ENCODE assay signal across 1 cellular context in the genomic region with DNA sequence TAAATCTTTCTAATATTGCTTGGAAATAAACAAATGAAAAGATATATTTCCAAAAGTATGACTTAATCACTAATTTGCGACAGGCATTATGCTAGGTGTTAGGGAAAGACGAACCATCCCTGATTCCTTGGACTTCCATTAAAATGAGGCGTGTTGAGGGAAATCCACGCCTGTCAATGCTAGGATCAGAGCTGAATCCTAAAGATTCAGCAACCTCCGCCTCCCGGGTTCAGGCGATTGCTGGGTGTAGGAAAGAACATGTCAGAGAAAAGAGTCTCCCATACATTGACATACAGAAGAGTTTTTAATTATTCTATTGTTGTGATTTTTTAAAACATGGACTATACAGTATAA.
TF ChIP-seq lines count a peak whose summit lies in the region.

No MANE protein-coding gene starts in this region.

TF ChIP-seq in HepG2, 621 proteins besides CTCF, POLR2A, EP300 and RAD21 (continued from another document):
- TF ChIP-seq, protein P1, sequence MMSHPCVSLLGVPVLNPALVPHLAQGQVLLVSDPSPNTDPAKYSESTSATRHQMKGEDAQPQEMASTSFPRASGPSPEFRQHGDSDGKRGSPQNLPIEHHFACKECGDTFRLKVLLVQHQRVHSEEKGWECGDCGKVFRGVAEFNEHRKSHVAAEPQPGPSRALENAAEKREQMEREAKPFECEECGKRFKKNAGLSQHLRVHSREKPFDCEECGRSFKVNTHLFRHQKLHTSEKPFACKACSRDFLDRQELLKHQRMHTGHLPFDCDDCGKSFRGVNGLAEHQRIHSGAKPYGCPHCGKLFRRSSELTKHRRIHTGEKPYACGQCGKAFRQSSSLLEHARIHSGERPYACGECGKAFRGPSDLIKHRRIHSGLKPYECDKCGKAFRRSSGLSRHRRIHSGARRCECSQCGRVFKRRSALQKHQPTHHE (CRISPR knock-in tag; IDR thresholded peaks at IDR 0.05; ENCODE audit: borderline replicate concordance) = 0 out of 2 replicates have a peak, but pooled peaks have one; percentile 10
- TF ChIP-seq, protein P2, sequence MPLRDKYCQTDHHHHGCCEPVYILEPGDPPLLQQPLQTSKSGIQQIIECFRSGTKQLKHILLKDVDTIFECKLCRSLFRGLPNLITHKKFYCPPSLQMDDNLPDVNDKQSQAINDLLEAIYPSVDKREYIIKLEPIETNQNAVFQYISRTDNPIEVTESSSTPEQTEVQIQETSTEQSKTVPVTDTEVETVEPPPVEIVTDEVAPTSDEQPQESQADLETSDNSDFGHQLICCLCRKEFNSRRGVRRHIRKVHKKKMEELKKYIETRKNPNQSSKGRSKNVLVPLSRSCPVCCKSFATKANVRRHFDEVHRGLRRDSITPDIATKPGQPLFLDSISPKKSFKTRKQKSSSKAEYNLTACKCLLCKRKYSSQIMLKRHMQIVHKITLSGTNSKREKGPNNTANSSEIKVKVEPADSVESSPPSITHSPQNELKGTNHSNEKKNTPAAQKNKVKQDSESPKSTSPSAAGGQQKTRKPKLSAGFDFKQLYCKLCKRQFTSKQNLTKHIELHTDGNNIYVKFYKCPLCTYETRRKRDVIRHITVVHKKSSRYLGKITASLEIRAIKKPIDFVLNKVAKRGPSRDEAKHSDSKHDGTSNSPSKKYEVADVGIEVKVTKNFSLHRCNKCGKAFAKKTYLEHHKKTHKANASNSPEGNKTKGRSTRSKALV (CRISPR knock-in tag; IDR thresholded peaks at IDR 0.05) = 0 out of 2 replicates have a peak, but pooled peaks have one; percentile 5
- TF ChIP-seq THAP11 (CRISPR knock-in tag; IDR thresholded peaks at IDR 0.05) (no peak), SMYD3 (CRISPR knock-in tag; IDR thresholded peaks at IDR 0.05) (0 out of 2 replicates have a peak, but pooled peaks have one; percentile 9), CREB1 (IDR thresholded peaks at IDR 0.05) (no peak), CREB1 (CRISPR knock-in tag; IDR thresholded peaks at IDR 0.05) (no peak), HES4 (CRISPR knock-in tag; IDR thresholded peaks at IDR 0.05; ENCODE audit: borderline replicate concordance) (no peak), SP4 (CRISPR knock-in tag; IDR thresholded peaks at IDR 0.05) (0 out of 2 replicates have a peak, but pooled peaks have one; percentile 27), ZNF652 (CRISPR knock-in tag; IDR thresholded peaks at IDR 0.05; ENCODE audit: borderline replicate concordance, low read depth) (peak; percentile 6; the same call in 1 of the 2 replicates), PHF21A (CRISPR knock-in tag; IDR thresholded peaks at IDR 0.05) (peak; percentile 4; the same call in 1 of the 2 replicates)
- TF ChIP-seq, protein P3, sequence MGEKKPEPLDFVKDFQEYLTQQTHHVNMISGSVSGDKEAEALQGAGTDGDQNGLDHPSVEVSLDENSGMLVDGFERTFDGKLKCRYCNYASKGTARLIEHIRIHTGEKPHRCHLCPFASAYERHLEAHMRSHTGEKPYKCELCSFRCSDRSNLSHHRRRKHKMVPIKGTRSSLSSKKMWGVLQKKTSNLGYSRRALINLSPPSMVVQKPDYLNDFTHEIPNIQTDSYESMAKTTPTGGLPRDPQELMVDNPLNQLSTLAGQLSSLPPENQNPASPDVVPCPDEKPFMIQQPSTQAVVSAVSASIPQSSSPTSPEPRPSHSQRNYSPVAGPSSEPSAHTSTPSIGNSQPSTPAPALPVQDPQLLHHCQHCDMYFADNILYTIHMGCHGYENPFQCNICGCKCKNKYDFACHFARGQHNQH (CRISPR knock-in tag; IDR thresholded peaks at IDR 0.05) = peak; percentile 14; the same call in 1 of the 2 replicates
